Comparison of ENCODE assay signal across 8 cellular contexts in the genomic region with DNA sequence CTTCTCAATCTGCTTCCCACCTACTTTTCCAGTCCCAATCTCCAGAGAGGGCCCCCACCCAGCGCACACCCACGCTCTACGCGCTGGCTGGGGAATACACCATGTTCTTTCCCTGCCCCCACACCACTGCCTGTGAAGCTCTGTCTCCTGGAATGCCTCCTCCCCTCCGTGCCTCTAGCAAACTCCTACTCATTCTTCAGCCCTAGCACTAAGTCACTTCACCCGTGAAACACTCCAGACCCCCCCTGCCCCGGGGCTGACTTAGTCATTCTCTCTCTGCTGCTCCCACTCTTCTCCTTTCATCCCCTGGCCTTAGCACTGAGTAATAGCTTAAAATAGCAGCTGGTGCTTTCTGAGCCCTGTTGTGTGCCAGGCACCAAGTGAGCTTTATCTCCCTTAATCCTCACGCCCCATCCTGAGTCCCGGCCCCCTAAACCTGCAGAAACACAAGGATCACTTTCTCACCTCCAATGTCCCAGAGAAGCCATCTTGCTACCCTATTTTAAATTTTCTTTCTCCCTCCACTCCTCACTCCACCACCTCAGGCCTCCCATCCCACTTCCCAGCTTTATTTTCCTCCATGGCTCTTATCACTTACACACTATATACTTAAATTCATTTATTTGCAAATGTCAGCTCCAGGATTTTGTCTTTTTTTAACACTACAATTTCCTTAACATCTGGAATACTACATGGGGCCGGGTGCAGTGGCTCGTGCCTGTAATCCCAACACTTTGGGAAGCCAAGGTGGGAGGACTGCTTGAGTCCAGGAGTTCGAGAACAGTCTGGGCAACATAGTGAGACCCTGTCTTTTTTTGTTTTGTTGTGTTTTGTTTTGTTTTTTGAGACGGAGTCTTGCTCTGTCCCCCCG. TPM values are rescaled to one million over a fixed set of nuclear protein-coding genes. Genes with fewer than 3 reads are reported as not detected.
DNase-seq lines count a peak whose midpoint lies in the region; ATAC-seq lines count a peak whose summit lies in the region.

No MANE protein-coding gene starts in this region.

- DNase-seq in DMS 273 (lab: John Stamatoyannopoulos, UW; ENCODE audit: unreplicated experiment) (peak; percentile 41), DMS 273 treated with DMSO at 0.1 percent for 48 hours (lab: John Stamatoyannopoulos, UW) (no peak), glomerular visceral epithelial cell (ENCODE audit: extremely low spot score) (peak; percentile 99), sciatic nerve (ENCODE audit: low spot score) (peak; percentile 73), UCSD-AML1 (lab: John Stamatoyannopoulos, UW; ENCODE audit: unreplicated experiment) (no peak), activated gamma-delta T cell (lab: John Stamatoyannopoulos, UW) (no peak)
- DNase-seq in activated CD8-positive, alpha-beta memory T cell treated with anti-CD3 and anti-CD28 coated beads for 4 hours (ENCODE audit: low read depth in 2 of 2) = peak; percentile 17 to 47

- ATAC-seq in sciatic nerve (peak; percentile 72), GM21515 (IDR thresholded peaks at IDR 0.05; ENCODE audit: unreplicated experiment) (no peak)

- intact Hi-C loops in sciatic nerve (cut with DNase I) = no loop called here

RNA-seq across cellular contexts. Expression of a gene that starts 6.3 kb away (rescaled TPM):
- total RNA-seq in sciatic nerve = 5.7 TPM

RNA-seq across cellular contexts. Expression of a gene that starts 33.7 kb away (rescaled TPM):
- total RNA-seq in sciatic nerve = 26.3 TPM

Comparison
In these comparisons a context has a peak if more than half of its experiments do, and no peak if none do; other contexts are left out.
1. DNase-seq: peak in DMS 273 (single experiment), activated CD8-positive, alpha-beta memory T cell treated with anti-CD3 and anti-CD28 coated beads for 4 hours (2 of 2), glomerular visceral epithelial cell (single experiment) and sciatic nerve (single experiment); none in DMS 273 treated with DMSO at 0.1 percent for 48 hours (single experiment), UCSD-AML1 (single experiment) and activated gamma-delta T cell (single experiment).